In genomic region chr4:113596396-113596795, GRCh38 we compare ENCODE assay signal across 17 cellular contexts.
DNase-seq lines count a peak whose midpoint lies in the region; ATAC-seq, FAIRE-seq and TF ChIP-seq lines count a peak whose summit lies in the region.
"Had no signal": no experiment of that assay in that cellular context is flagged by ENCODE, and none has a peak within 500 bp of the region (broad histone marks: within the 10 kb centered on the region; RNA-seq: fewer than 3 reads in every experiment).

No MANE protein-coding gene starts in this region.

- peaks cover 0 to 4% (median 0%) of the 10 kb centered on the region in 7 donors for H3K9me3 Mint-ChIP-seq in naive B cell

- TF ChIP-seq POLR2A in HCT116 (IDR thresholded peaks at IDR 0.05; ENCODE audit: borderline replicate concordance, extremely low read depth, insufficient read depth, insufficient read length): no peak

- no peak overlapping the region for H3K4me3 ChIP-seq in HCT116 (replicated peaks in 1 of 2; ENCODE audit: low read depth in 1 of 2, low read length in 2 of 2)
- H3K4me3 ChIP-seq in neuronal stem cell (ENCODE audit: low read length in 2 of 2): no peak overlapping the region
- H3K4me3 ChIP-seq: GM23248 had no signal

- no peak for TF ChIP-seq CTCF in HCT116 (IDR thresholded peaks at IDR 0.05 in 2 of 3, conservative IDR thresholded peaks at IDR 0.05 in 1 of 3; ENCODE audit: borderline replicate concordance in 1 of 3, insufficient read depth in 1 of 3, low read depth in 2 of 3, low read length in 2 of 3)

- ATAC-seq in HCT116: peak; percentile 63
- no peak for ATAC-seq in naive B cell (ENCODE audit: low read depth in 2 of 2)

- H3K27ac ChIP-seq in HCT116 (ENCODE audit: low read depth, low read length) (no peak overlapping the region), neuronal stem cell (replicated peaks; ENCODE audit: low read length) (no peak overlapping the region)
- H3K27ac ChIP-seq: GM23248 had no signal

- H2BK5ac ChIP-seq in neuronal stem cell (ENCODE audit: low read length): no peak overlapping the region

- H3K4me1 ChIP-seq in HCT116 (ENCODE audit: control insufficient read depth in 1 of 2, insufficient read depth in 2 of 2, low read length in 2 of 2): peaks cover 0 to 3% of the 10 kb centered on the region in 2 experiments; a peak in 1 of 4 replicates
- H3K4me1 ChIP-seq in neuronal stem cell (ENCODE audit: control insufficient read depth in 2 of 2, insufficient read depth in 1 of 2, low read depth in 1 of 2, low read length in 2 of 2): no peaks in the 10 kb centered on the region
- H3K4me1 ChIP-seq: Caco-2 had no signal

- BruUV-seq in HCT116 (replicated peaks; lab: Mats Ljungman, UMichigan): no TSS peak

- peaks cover 61 to 76% (median 68%) of the 10 kb centered on the region in 3 donors for H3K4me1 Mint-ChIP-seq in naive B cell

- no peaks in the 10 kb centered on the region for H3K36me3 ChIP-seq in HCT116 (ENCODE audit: control insufficient read depth in 1 of 2, insufficient read depth in 2 of 2, low read length in 2 of 2)
- peaks cover 0 to 2% of the 10 kb centered on the region in 2 donors for H3K36me3 ChIP-seq in neuronal stem cell (replicated peaks in 1 of 2; ENCODE audit: control insufficient read depth in 2 of 2, insufficient read depth in 2 of 2, low read length in 2 of 2)

- H3K4me3 Mint-ChIP-seq in naive B cell: no peak overlapping the region
- H3K4me3 Mint-ChIP-seq: CD4-positive, alpha-beta memory T cell had no signal

- H3K9me3 ChIP-seq in HCT116 (ENCODE audit: control insufficient read depth in 1 of 2, insufficient read depth in 1 of 2, low read depth in 1 of 2, low read length in 2 of 2): no peaks in the 10 kb centered on the region
- no peaks in the 10 kb centered on the region for H3K9me3 ChIP-seq in neuronal stem cell (replicated peaks in 1 of 2; ENCODE audit: control insufficient read depth in 2 of 2, insufficient read depth in 1 of 2, low read depth in 1 of 2, low read length in 2 of 2)
- H3K9me3 ChIP-seq: Caco-2 had no signal

- H4K8ac ChIP-seq in neuronal stem cell (ENCODE audit: low read depth, low read length): no peak overlapping the region

- CTCF ChIA-PET in HCT116 (lab: Charles Lee): interaction anchor here (0.9 kb wide), 1 partner anchor 10 kb away, joined by 3 read pairs; no protein-coding TSS in a partner anchor

- no peak overlapping the region for H3K14ac ChIP-seq in neuronal stem cell (ENCODE audit: low read length)

- DNase-seq in HCT116 (ENCODE audit: low read depth, low spot score) (peak; percentile 21), RPMI7951 (ENCODE audit: low read depth) (peak; percentile 13), naive B cell (no peak), HTR-8/SVneo (ENCODE audit: insufficient read length, low spot score) (no peak), neuronal stem cell (ENCODE audit: low spot score) (no peak), NCI-H748 (lab: John Stamatoyannopoulos, UW; ENCODE audit: unreplicated experiment) (no peak)
- DNase-seq: C1 segment of cervical spinal cord; Caco-2; CD4-positive, alpha-beta memory T cell; DMS153; DND-41; GM23248; H7; HCEC 1CT had no signal

- no peak overlapping the region for H3K23ac ChIP-seq in neuronal stem cell (ENCODE audit: low read depth, low read length, poor library complexity)

- no peak overlapping the region for H2BK15ac ChIP-seq in neuronal stem cell (ENCODE audit: low read length)

- H3K4me2 ChIP-seq in HCT116 (ENCODE audit: low read length) (no peak overlapping the region), neuronal stem cell (ENCODE audit: insufficient read depth, low read length, poor library complexity, severe bottlenecking) (no peak overlapping the region)

- H2AFZ ChIP-seq in HCT116 (ENCODE audit: low read depth, low read length, poor library complexity, severe bottlenecking) (no peak overlapping the region), neuronal stem cell (ENCODE audit: low read length) (no peak overlapping the region)
- H2AFZ ChIP-seq: GM23248 had no signal

- no peak overlapping the region for H3K9ac ChIP-seq in HCT116 (ENCODE audit: low read length)
- H3K9ac ChIP-seq in neuronal stem cell (ENCODE audit: low read depth, low read length, poor library complexity): no peak overlapping the region
- H3K9ac ChIP-seq: GM23248 had no signal

- H3K4ac ChIP-seq in neuronal stem cell (ENCODE audit: low read length): no peak overlapping the region

- peak overlapping the region in 4 of 6 donors; percentile 2 to 43 (median 10) for H3K27ac Mint-ChIP-seq in naive B cell
- H3K27ac Mint-ChIP-seq: CD4-positive, alpha-beta memory T cell had no signal

- no peak overlapping the region for H2BK12ac ChIP-seq in neuronal stem cell (ENCODE audit: low read length)

- POLR2A ChIA-PET in HCT116 (lab: Charles Lee): no interaction called here

- no peaks in the 10 kb centered on the region for H3K79me1 ChIP-seq in neuronal stem cell (ENCODE audit: low read depth, low read length)

- H4K20me1 ChIP-seq in HCT116 (ENCODE audit: insufficient read depth): no peaks in the 10 kb centered on the region

- no peak overlapping the region for H2BK120ac ChIP-seq in neuronal stem cell (ENCODE audit: low read depth, low read length)

- H3K79me2 ChIP-seq in HCT116 (ENCODE audit: insufficient read depth, low read length): no peaks in the 10 kb centered on the region

- H3K18ac ChIP-seq in neuronal stem cell (ENCODE audit: low read length): no peak overlapping the region

- no peak for FAIRE-seq in HTR-8/SVneo (lab: Jason Lieb, UNC)
- FAIRE-seq: G401.6, GM12892, H1 had no signal

- no CpG with 5 or more reads among the region's 6 CpGs for WGBS in neuronal stem cell (ENCODE audit: extremely low coverage in 2 of 2, insufficient read length in 2 of 2, insufficient replicate concordance in 1 of 2), 2 donors

- no peak overlapping the region for H4K91ac ChIP-seq in neuronal stem cell (ENCODE audit: low read depth, low read length, poor library complexity)

- H3K27me3 ChIP-seq in HCT116 (ENCODE audit: insufficient read depth, low read length) (no peaks in the 10 kb centered on the region), neuronal stem cell (ENCODE audit: control insufficient read depth in 3 of 3, insufficient read depth in 3 of 3, low read depth in 1 of 3, low read length in 3 of 3) (no peaks in the 10 kb centered on the region)

- no peaks in the 10 kb centered on the region for H3K27me3 Mint-ChIP-seq in naive B cell
- H3K27me3 Mint-ChIP-seq: CD4-positive, alpha-beta memory T cell had no signal

- intact Hi-C loops in HCT116 (cut with micrococcal nuclease): no loop called here

- no peaks in the 10 kb centered on the region for H3K9me2 ChIP-seq in HCT116 (ENCODE audit: insufficient read depth)

- RAD21 ChIA-PET in HCT116 (lab: Charles Lee; ENCODE audit: low non-redundant PET in 1 of 2, low total read pairs in 2 of 2, uncharacterized antibody in 2 of 2, unreplicated experiment in 2 of 2): no interaction called here

- no peak for TF ChIP-seq RAD21 in HCT116 (IDR thresholded peaks at IDR 0.05; ENCODE audit: low read depth)

- peaks cover 27 to 45% of the 10 kb centered on the region in 2 donors for H3K36me3 Mint-ChIP-seq in naive B cell

- H2AK5ac ChIP-seq in neuronal stem cell (ENCODE audit: low read depth, low read length): no peak overlapping the region

TF ChIP-seq in HCT116, 20 proteins besides CTCF, POLR2A, EP300 and RAD21:
- TF ChIP-seq CEBPB (IDR thresholded peaks at IDR 0.05; ENCODE audit: low read depth) (peak; percentile 74), SRF (IDR thresholded peaks at IDR 0.05; ENCODE audit: low read depth) (no peak), EZH2 (IDR thresholded peaks at IDR 0.05) (no peak), ZFX (IDR thresholded peaks at IDR 0.05) (no peak), EZH2phosphoT487 (IDR thresholded peaks at IDR 0.05; ENCODE audit: borderline replicate concordance) (no peak), ZBTB33 (IDR thresholded peaks at IDR 0.05; ENCODE audit: extremely low read depth, insufficient replicate concordance, low read length) (no peak), YY1 (IDR thresholded peaks at IDR 0.05; ENCODE audit: extremely low read depth, insufficient replicate concordance, low read depth, low read length) (no peak), ZNF274 (IDR thresholded peaks at IDR 0.05; ENCODE audit: low read depth, low read length) (no peak), JUND (IDR thresholded peaks at IDR 0.05) (no peak; the same call in 1 of the 2 replicates), ATF3 (IDR thresholded peaks at IDR 0.05) (no peak), POLR2AphosphoS5 (IDR thresholded peaks at IDR 0.05; ENCODE audit: low read depth, low read length) (no peak), SP1 (IDR thresholded peaks at IDR 0.05; ENCODE audit: low read depth) (peak; percentile 33), ELF1 (IDR thresholded peaks at IDR 0.05; ENCODE audit: borderline replicate concordance, low read depth) (no peak), FOSL1 (IDR thresholded peaks at IDR 0.05; ENCODE audit: low read depth) (peak; percentile 10; the same call in 1 of the 2 replicates), CBX3 (IDR thresholded peaks at IDR 0.05; ENCODE audit: low read depth) (no peak), EGR1 (IDR thresholded peaks at IDR 0.05; ENCODE audit: low read depth) (no peak), TCF7L2 (IDR thresholded peaks at IDR 0.05; ENCODE audit: borderline replicate concordance, extremely low read depth, insufficient read depth, insufficient read length) (no peak)
TF ChIP-seq in HCT116: peak in this region for 3.

Comparison
In these comparisons a context has a peak if more than half of its experiments do, and no peak if none do; other contexts are left out.
1. DNase-seq: peak in HCT116 (single experiment) and RPMI7951 (single experiment); none in naive B cell (single experiment), HTR-8/SVneo (single experiment), neuronal stem cell (single experiment) and NCI-H748 (single experiment).